In the genomic region with DNA sequence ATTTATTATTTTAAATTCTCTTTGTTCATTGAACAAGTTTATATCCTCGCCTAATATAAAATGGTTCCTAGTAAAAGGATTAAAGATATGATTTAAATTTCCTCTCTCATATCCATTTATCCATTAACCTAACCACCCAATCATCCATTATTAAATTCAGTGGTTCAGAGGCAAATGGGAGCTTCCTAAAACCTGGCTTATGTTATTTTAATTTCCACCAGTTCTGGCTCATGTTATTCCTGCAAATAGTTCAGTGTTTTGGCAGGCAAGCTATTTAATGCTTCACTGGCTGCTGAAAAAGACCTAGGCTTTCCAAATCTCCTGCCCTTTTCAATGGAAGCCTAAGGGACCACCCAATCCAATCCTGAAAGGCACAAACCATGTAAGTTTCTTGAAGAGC, we compare ENCODE assay signal across 1 cellular context.
TF ChIP-seq lines count a peak whose summit lies in the region.

No MANE protein-coding gene starts in this region.

TF ChIP-seq in GM23338, 12 proteins besides CTCF, POLR2A, EP300 and RAD21 (continued from another document):
- TF ChIP-seq, protein P1, sequence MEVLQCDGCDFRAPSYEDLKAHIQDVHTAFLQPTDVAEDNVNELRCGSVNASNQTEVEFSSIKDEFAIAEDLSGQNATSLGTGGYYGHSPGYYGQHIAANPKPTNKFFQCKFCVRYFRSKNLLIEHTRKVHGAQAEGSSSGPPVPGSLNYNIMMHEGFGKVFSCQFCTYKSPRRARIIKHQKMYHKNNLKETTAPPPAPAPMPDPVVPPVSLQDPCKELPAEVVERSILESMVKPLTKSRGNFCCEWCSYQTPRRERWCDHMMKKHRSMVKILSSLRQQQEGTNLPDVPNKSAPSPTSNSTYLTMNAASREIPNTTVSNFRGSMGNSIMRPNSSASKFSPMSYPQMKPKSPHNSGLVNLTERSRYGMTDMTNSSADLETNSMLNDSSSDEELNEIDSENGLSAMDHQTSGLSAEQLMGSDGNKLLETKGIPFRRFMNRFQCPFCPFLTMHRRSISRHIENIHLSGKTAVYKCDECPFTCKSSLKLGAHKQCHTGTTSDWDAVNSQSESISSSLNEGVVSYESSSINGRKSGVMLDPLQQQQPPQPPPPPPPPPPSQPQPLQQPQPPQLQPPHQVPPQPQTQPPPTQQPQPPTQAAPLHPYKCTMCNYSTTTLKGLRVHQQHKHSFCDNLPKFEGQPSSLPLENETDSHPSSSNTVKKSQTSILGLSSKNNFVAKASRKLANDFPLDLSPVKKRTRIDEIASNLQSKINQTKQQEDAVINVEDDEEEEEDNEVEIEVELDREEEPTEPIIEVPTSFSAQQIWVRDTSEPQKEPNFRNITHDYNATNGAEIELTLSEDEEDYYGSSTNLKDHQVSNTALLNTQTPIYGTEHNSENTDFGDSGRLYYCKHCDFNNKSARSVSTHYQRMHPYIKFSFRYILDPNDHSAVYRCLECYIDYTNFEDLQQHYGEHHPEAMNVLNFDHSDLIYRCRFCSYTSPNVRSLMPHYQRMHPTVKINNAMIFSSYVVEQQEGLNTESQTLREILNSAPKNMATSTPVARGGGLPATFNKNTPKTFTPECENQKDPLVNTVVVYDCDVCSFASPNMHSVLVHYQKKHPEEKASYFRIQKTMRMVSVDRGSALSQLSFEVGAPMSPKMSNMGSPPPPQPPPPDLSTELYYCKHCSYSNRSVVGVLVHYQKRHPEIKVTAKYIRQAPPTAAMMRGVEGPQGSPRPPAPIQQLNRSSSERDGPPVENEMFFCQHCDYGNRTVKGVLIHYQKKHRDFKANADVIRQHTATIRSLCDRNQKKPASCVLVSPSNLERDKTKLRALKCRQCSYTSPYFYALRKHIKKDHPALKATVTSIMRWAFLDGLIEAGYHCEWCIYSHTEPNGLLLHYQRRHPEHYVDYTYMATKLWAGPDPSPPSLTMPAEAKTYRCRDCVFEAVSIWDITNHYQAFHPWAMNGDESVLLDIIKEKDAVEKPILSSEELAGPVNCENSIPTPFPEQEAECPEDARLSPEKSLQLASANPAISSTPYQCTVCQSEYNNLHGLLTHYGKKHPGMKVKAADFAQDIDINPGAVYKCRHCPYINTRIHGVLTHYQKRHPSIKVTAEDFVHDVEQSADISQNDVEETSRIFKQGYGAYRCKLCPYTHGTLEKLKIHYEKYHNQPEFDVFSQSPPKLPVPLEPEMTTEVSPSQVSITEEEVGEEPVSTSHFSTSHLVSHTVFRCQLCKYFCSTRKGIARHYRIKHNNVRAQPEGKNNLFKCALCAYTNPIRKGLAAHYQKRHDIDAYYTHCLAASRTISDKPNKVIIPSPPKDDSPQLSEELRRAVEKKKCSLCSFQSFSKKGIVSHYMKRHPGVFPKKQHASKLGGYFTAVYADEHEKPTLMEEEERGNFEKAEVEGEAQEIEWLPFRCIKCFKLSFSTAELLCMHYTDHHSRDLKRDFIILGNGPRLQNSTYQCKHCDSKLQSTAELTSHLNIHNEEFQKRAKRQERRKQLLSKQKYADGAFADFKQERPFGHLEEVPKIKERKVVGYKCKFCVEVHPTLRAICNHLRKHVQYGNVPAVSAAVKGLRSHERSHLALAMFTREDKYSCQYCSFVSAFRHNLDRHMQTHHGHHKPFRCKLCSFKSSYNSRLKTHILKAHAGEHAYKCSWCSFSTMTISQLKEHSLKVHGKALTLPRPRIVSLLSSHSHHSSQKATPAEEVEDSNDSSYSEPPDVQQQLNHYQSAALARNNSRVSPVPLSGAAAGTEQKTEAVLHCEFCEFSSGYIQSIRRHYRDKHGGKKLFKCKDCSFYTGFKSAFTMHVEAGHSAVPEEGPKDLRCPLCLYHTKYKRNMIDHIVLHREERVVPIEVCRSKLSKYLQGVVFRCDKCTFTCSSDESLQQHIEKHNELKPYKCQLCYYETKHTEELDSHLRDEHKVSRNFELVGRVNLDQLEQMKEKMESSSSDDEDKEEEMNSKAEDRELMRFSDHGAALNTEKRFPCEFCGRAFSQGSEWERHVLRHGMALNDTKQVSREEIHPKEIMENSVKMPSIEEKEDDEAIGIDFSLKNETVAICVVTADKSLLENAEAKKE (CRISPR knock-in tag; IDR thresholded peaks at IDR 0.05): no peak
- no peak for TF ChIP-seq CREB1 (CRISPR knock-in tag; IDR thresholded peaks at IDR 0.05; ENCODE audit: low read depth)
- TF ChIP-seq, protein P2, sequence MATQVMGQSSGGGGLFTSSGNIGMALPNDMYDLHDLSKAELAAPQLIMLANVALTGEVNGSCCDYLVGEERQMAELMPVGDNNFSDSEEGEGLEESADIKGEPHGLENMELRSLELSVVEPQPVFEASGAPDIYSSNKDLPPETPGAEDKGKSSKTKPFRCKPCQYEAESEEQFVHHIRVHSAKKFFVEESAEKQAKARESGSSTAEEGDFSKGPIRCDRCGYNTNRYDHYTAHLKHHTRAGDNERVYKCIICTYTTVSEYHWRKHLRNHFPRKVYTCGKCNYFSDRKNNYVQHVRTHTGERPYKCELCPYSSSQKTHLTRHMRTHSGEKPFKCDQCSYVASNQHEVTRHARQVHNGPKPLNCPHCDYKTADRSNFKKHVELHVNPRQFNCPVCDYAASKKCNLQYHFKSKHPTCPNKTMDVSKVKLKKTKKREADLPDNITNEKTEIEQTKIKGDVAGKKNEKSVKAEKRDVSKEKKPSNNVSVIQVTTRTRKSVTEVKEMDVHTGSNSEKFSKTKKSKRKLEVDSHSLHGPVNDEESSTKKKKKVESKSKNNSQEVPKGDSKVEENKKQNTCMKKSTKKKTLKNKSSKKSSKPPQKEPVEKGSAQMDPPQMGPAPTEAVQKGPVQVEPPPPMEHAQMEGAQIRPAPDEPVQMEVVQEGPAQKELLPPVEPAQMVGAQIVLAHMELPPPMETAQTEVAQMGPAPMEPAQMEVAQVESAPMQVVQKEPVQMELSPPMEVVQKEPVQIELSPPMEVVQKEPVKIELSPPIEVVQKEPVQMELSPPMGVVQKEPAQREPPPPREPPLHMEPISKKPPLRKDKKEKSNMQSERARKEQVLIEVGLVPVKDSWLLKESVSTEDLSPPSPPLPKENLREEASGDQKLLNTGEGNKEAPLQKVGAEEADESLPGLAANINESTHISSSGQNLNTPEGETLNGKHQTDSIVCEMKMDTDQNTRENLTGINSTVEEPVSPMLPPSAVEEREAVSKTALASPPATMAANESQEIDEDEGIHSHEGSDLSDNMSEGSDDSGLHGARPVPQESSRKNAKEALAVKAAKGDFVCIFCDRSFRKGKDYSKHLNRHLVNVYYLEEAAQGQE (IDR thresholded peaks at IDR 0.05; ENCODE audit: unreplicated experiment): no peak
- TF ChIP-seq EZH2phosphoT487 (IDR thresholded peaks at IDR 0.05; ENCODE audit: unreplicated experiment): no peak
- TF ChIP-seq NANOG (IDR thresholded peaks at IDR 0.05; ENCODE audit: borderline replicate concordance): no peak
TF ChIP-seq in GM23338: peak in this region for 0.
